In genomic region chr6:142927904-142928303, GRCh38 we compare ENCODE assay signal across 9 cellular contexts. TPM values are rescaled to one million over a fixed set of nuclear protein-coding genes. Genes with fewer than 3 reads are reported as not detected.
DNase-seq lines count a peak whose midpoint lies in the region; ATAC-seq and TF ChIP-seq lines count a peak whose summit lies in the region.
"Had no signal": no experiment of that assay in that cellular context is flagged by ENCODE, and none has a peak within 500 bp of the region (broad histone marks: within the 10 kb centered on the region; RNA-seq: fewer than 3 reads in every experiment).

No MANE protein-coding gene starts in this region.

- H3K4me1 Mint-ChIP-seq in natural killer cell treated with Interleukin-12 subunit alpha and Interleukin-12 subunit beta and Interleukin-15 and Interleukin-18, amount 100 ng/mL, for 72 hours (ENCODE audit: low read depth in 2 of 2), result peaks cover 40 to 60% of the 10 kb centered on the region in 2 donors

- H3K36me3 Mint-ChIP-seq in natural killer cell treated with Interleukin-12 subunit alpha and Interleukin-12 subunit beta and Interleukin-15 and Interleukin-18, amount 100 ng/mL, for 72 hours, result no peaks in the 10 kb centered on the region

- H3K79me2 ChIP-seq in Karpas-422 (ENCODE audit: low read length), result no peaks in the 10 kb centered on the region

- peak overlapping the region; percentile 87 for H3K4me3 ChIP-seq in GM06990 (replicated peaks; ENCODE audit: low read depth, low read length)
- H3K4me3 ChIP-seq in Karpas-422 (ENCODE audit: low read length), result no peak overlapping the region

- no peak overlapping the region for H3K27ac ChIP-seq in Karpas-422 (ENCODE audit: low read length)

- peak overlapping the region; percentile 87 for H3K4me3 Mint-ChIP-seq in natural killer cell treated with Interleukin-12 subunit alpha and Interleukin-12 subunit beta and Interleukin-15 and Interleukin-18, amount 100 ng/mL, for 72 hours

- H3K36me3 ChIP-seq in GM06990 (ENCODE audit: control insufficient read depth, insufficient read depth, low read length) (no peaks in the 10 kb centered on the region), Karpas-422 (ENCODE audit: insufficient read depth, low read length) (no peaks in the 10 kb centered on the region)

- no peaks in the 10 kb centered on the region for H4K20me1 ChIP-seq in Karpas-422 (ENCODE audit: insufficient read depth, low read depth, low read length)

- H3K9me2 ChIP-seq in Karpas-422 (replicated peaks; ENCODE audit: insufficient read depth, low read length), result no peaks in the 10 kb centered on the region

- H3K27ac Mint-ChIP-seq in natural killer cell treated with Interleukin-12 subunit alpha and Interleukin-12 subunit beta and Interleukin-15 and Interleukin-18, amount 100 ng/mL, for 72 hours, result peak overlapping the region; percentile 91 to 98

- H2AFZ ChIP-seq in Karpas-422 (ENCODE audit: low read length), result no peak overlapping the region

- peak overlapping the region; percentile 86 for H3K4me2 ChIP-seq in Karpas-422 (ENCODE audit: low read depth, low read length, poor library complexity, severe bottlenecking)

- ATAC-seq in natural killer cell treated with Interleukin-12 subunit alpha and Interleukin-12 subunit beta and Interleukin-15 and Interleukin-18, amount 100 ng/mL, for 72 hours, result no peak
- ATAC-seq in HG03280 (IDR thresholded peaks at IDR 0.05; ENCODE audit: unreplicated experiment) (no peak), omental fat pad (ENCODE audit: low FRiP score) (no peak)

- no peaks in the 10 kb centered on the region for H3K27me3 Mint-ChIP-seq in natural killer cell treated with Interleukin-12 subunit alpha and Interleukin-12 subunit beta and Interleukin-15 and Interleukin-18, amount 100 ng/mL, for 72 hours

- DNase-seq in GM06990 (ENCODE audit: extremely low read depth, insufficient read length), result no peak
- no peak for DNase-seq in Karpas-422
- peak; percentile 47 for DNase-seq in central memory CD4-positive, alpha-beta T cell
- no peak for DNase-seq in natural killer cell treated with Interleukin-12 subunit alpha and Interleukin-12 subunit beta and Interleukin-15 and Interleukin-18, amount 100 ng/mL, for 72 hours (ENCODE audit: low spot score)
- DNase-seq in dedifferentiated amniotic fluid mesenchymal stem cell (ENCODE audit: extremely low spot score), result no peak
- DNase-seq in NCI-H2196 treated with DMSO at 0.1 percent for 48 hours (lab: John Stamatoyannopoulos, UW; ENCODE audit: unreplicated experiment), result no peak
- no peak for DNase-seq in omental fat pad (ENCODE audit: low spot score)
- DNase-seq: NCI-H748 treated with DMSO at 0.1 percent for 48 hours had no signal

- no peak overlapping the region for H3K9ac ChIP-seq in Karpas-422 (ENCODE audit: low read length)

- TF ChIP-seq CTCF in GM06990 (IDR thresholded peaks at IDR 0.05; ENCODE audit: insufficient read depth, low read length, poor library complexity, severe bottlenecking) (no peak), omental fat pad (IDR thresholded peaks at IDR 0.05) (no peak)

- peaks cover 18% of the 10 kb centered on the region for H3K4me1 ChIP-seq in Karpas-422 (ENCODE audit: low read length)

- no peaks in the 10 kb centered on the region for H3K27me3 ChIP-seq in GM06990 (replicated peaks; ENCODE audit: control insufficient read depth, insufficient read depth, low read length)
- H3K27me3 ChIP-seq in Karpas-422 (ENCODE audit: low read length), result no peaks in the 10 kb centered on the region

- H3K9me3 Mint-ChIP-seq in natural killer cell treated with Interleukin-12 subunit alpha and Interleukin-12 subunit beta and Interleukin-15 and Interleukin-18, amount 100 ng/mL, for 72 hours, result no peaks in the 10 kb centered on the region

- H3K9me3 ChIP-seq in Karpas-422 (ENCODE audit: low read length), result no peaks in the 10 kb centered on the region

RNA-seq across cellular contexts. Expression of gene HIVEP2, which starts 17.1 kb away (rescaled TPM):
- total RNA-seq in Karpas-422 (2014; rRNA removed; shearing (Covaris generic); ENCODE audit: low replicate concordance), result 1.3 and 3.0 TPM in 2 replicates
- 10 to 100 TPM; 45.7 to 58.1 TPM for total RNA-seq in natural killer cell treated with Interleukin-12 subunit alpha and Interleukin-12 subunit beta and Interleukin-15 and Interleukin-18, amount 100 ng/mL, for 72 hours
- total RNA-seq in omental fat pad, result 10 to 100 TPM; 14.9 to 47.3 (median 26.9) TPM
